In the genomic region with DNA sequence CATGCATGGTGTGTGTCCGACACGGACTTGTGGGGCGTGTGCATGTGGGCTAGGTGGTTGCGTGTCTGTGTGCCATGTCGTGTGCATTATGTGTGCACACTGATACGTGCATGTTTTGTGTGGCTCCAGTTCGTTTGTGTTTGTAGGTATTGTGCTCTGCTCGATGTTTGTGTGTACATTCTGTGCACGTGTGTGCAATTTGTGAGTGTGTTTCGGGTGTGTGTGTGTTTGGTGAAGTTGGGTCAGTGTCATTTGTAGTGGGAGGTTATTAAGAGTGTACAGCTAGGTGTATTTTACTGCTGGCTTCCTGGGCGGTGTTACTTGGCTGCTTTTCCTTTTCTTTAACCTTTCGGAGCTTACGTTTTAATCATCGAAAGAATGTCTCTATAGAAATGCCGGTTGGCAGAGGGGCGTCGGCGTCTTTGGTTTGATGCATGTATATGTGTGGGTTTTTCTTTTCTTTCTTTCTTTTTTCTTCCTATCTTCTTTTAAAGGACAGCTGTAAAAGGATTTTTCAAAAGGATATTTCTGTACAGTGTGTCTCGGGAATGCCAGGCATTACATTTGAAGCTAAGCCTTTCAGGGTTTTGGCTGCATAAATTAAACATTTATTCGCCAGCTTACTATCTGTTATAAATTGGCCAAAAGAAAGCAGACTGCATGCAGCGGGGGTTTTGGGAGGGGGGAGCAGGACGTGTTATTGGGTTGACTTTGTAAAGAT, we compare ENCODE assay signal across 10 cellular contexts. TPM values are rescaled to one million over a fixed set of nuclear protein-coding genes. Genes with fewer than 3 reads are reported as not detected.
A peak's percentile ranks its signal among the peaks of the same experiment; 100 is the strongest.
DNase-seq lines count a peak whose midpoint lies in the region; ATAC-seq, FAIRE-seq and TF ChIP-seq lines count a peak whose summit lies in the region.
"Had no signal": no experiment of that assay in that cellular context is flagged by ENCODE, and none has a peak within 500 bp of the region (broad histone marks: within the 10 kb centered on the region; RNA-seq: fewer than 3 reads in every experiment).

No MANE protein-coding gene starts in this region.

- TF ChIP-seq CTCF in D721Med (IDR thresholded peaks at IDR 0.05; ENCODE audit: insufficient read depth, missing control alignments) (no peak), fibroblast of the aortic adventitia (IDR thresholded peaks at IDR 0.05; ENCODE audit: insufficient read depth, low read length) (no peak), pancreas (IDR thresholded peaks at IDR 0.05) (no peak)

- intact Hi-C loops in pancreas (cut with DNase I), result no loop called here

- H3K4me1 ChIP-seq in pancreas, result peaks cover 0 to 11% (median 0%) of the 10 kb centered on the region in 3 donors

- H3K4me3 ChIP-seq in fibroblast of the aortic adventitia (ENCODE audit: low read depth, low read length) (peak overlapping the region; percentile 60), pancreas (peak overlapping the region; percentile 31 to 55 (median 46))

- WGBS in pancreas, 2 donors, result 7 to 8% methylated on average over 22 of the region's 22 CpGs

- FAIRE-seq in D721Med (lab: Jason Lieb, UNC), result peak; percentile 35
- FAIRE-seq in pancreas (lab: Jason Lieb, UNC), result no peak
- FAIRE-seq: endometrium had no signal

- peaks cover 0 to 13% (median 0%) of the 10 kb centered on the region in 4 donors for H3K27me3 ChIP-seq in pancreas

- DNase-seq in D721Med (ENCODE audit: insufficient read length, low spot score), result no peak
- peak; percentile 95 for DNase-seq in NCI-H69 (lab: John Stamatoyannopoulos, UW)
- no peak for DNase-seq in fibroblast of the aortic adventitia (ENCODE audit: low read depth)
- no peak for DNase-seq in pancreas
- DNase-seq in NCI-H1048 (lab: John Stamatoyannopoulos, UW), result no peak
- DNase-seq in NCI-H1436 (lab: John Stamatoyannopoulos, UW), result no peak

- no peaks in the 10 kb centered on the region for H3K9me3 ChIP-seq in pancreas

- peak overlapping the region; percentile 19 to 75 (median 65) for H3K27ac ChIP-seq in pancreas
- H3K27ac ChIP-seq: HL-60 had no signal

- ATAC-seq in pancreas, result peak; percentile 22 to 55 (median 34)
- ATAC-seq in HG02870 (IDR thresholded peaks at IDR 0.05; ENCODE audit: unreplicated experiment), result no peak
- no peak for ATAC-seq in HG02938 (IDR thresholded peaks at IDR 0.05; ENCODE audit: unreplicated experiment)

- no peaks in the 10 kb centered on the region for H3K36me3 ChIP-seq in pancreas

RNA-seq across cellular contexts. Expression of a gene that starts 1.3 kb away (rescaled TPM):
- total RNA-seq in fibroblast of the aortic adventitia (ENCODE audit: low replicate concordance) (0.54 TPM in 1 of 2 replicates, not detected in the other), pancreas (1 to 10 TPM; 1.5 to 2.5 (median 1.6) TPM)
- under 1 TPM; 0.49 to 0.57 TPM for polyA plus RNA-seq in pancreas

Comparison
In these comparisons a context has a peak if more than half of its experiments do, and no peak if none do; other contexts are left out.
1. ATAC-seq: peak in pancreas (4 of 4); none in HG02870 (single experiment) and HG02938 (single experiment).